12 cellular contexts compared by ENCODE assay signal in genomic region chr11:62181097-62181496, GRCh38. TPM values are rescaled to one million over a fixed set of nuclear protein-coding genes. Genes with fewer than 3 reads are reported as not detected.
"Had no signal": no experiment of that assay in that cellular context is flagged by ENCODE, and none has a peak within 500 bp of the region (broad histone marks: within the 10 kb centered on the region; RNA-seq: fewer than 3 reads in every experiment).

No MANE protein-coding gene starts in this region.

- FAIRE-seq: HepG2 had no signal

- H3K27ac ChIP-seq: GM23248, HL-60 had no signal

- ATAC-seq: HCT116, HepG2 had no signal

- DNase-seq: GM23248, GOT3, H7, HFFc6, KG1 had no signal

- H3K9me3 ChIP-seq: HAP-1 had no signal

- H3K9ac ChIP-seq: GM23248 had no signal

- H2AFZ ChIP-seq: GM23248 had no signal

- H3K36me3 ChIP-seq: HAP-1 had no signal

- H3K4me1 ChIP-seq: HAP-1 had no signal

- H3K4me3 ChIP-seq: GM23248, HAP-1 had no signal

RNA-seq across cellular contexts. Expression of gene SCGB1D1, which starts 8.9 kb away (rescaled TPM):
- total RNA-seq: GM23248, H4, H7, HepG2, HFFc6, HT1080 had no signal
- polyA plus RNA-seq: GM23248, HepG2, IgD-negative memory B cell had no signal

RNA-seq across cellular contexts. Expression of gene SCGB2A1, which starts 27.4 kb away (rescaled TPM):
- total RNA-seq: GM23248, H4, H7, HepG2, HFFc6, HT1080 had no signal
- polyA plus RNA-seq: GM23248, HepG2, IgD-negative memory B cell had no signal
